In genomic region chr19:58568731-58569130, GRCh38 we compare ENCODE assay signal across 17 cellular contexts. TPM values are rescaled to one million over a fixed set of nuclear protein-coding genes. Genes with fewer than 3 reads are reported as not detected.
DNase-seq lines count a peak whose midpoint lies in the region; ATAC-seq and TF ChIP-seq lines count a peak whose summit lies in the region.
"Had no signal": no experiment of that assay in that cellular context is flagged by ENCODE, and none has a peak within 500 bp of the region (broad histone marks: within the 10 kb centered on the region; RNA-seq: fewer than 3 reads in every experiment).

No MANE protein-coding gene starts in this region.

- intact Hi-C loops in heart left ventricle (cut with DNase I), result no loop called here
- intact Hi-C loops in left ventricle myocardium superior (cut with micrococcal nuclease), result no loop called here
- intact Hi-C loops in aorta (cut with DNase I), result no loop called here

- H3K4me1 Mint-ChIP-seq in activated T-cell treated with anti-CD3 and anti-CD28 coated beads, Interleukin-2, amount 50 U/mL, for 72 hours (ENCODE audit: low read depth), result peaks cover 24% of the 10 kb centered on the region
- peaks cover 14% of the 10 kb centered on the region for H3K4me1 Mint-ChIP-seq in neural progenitor cell

- H3K9me3 Mint-ChIP-seq in activated T-cell treated with anti-CD3 and anti-CD28 coated beads, Interleukin-2, amount 50 U/mL, for 72 hours, result no peaks in the 10 kb centered on the region
- no peaks in the 10 kb centered on the region for H3K9me3 Mint-ChIP-seq in neural progenitor cell

- no peaks in the 10 kb centered on the region for H3K79me2 ChIP-seq in neural progenitor cell (ENCODE audit: low read depth)

- peaks cover 18% of the 10 kb centered on the region for H3F3A ChIP-seq in neural progenitor cell (ENCODE audit: low read depth)

- H3K27ac Mint-ChIP-seq in activated T-cell treated with anti-CD3 and anti-CD28 coated beads, Interleukin-2, amount 50 U/mL, for 72 hours, result peak overlapping the region; percentile 43
- H3K27ac Mint-ChIP-seq in neural progenitor cell, result peak overlapping the region; percentile 29

- no peak overlapping the region for H3K4me3 Mint-ChIP-seq in activated T-cell treated with anti-CD3 and anti-CD28 coated beads, Interleukin-2, amount 50 U/mL, for 72 hours
- H3K4me3 Mint-ChIP-seq in neural progenitor cell, result no peak overlapping the region

- H4K20me1 ChIP-seq in neural progenitor cell (ENCODE audit: low read depth), result no peaks in the 10 kb centered on the region

- DNase-seq in heart left ventricle (peak in 3 of 5 donors; percentile 9 to 23 (median 11)), left ventricle myocardium superior (no peak), neural progenitor cell (ENCODE audit: low spot score) (no peak), aorta (peak; percentile 17 to 32), NOMO-1 treated with DMSO at 0.1 percent for 48 hours (lab: John Stamatoyannopoulos, UW; ENCODE audit: unreplicated experiment) (no peak)
- no peak for DNase-seq in activated T-cell treated with anti-CD3 and anti-CD28 coated beads, Interleukin-2, amount 50 U/mL, for 72 hours
- DNase-seq: activated CD4-positive, CD25-positive, alpha-beta regulatory T cell; anterior cingulate cortex; lower lobe of right lung; naive B cell; NCI-H187 treated with DMSO at 0.1 percent for 48 hours; NCI-H446 treated with DMSO at 0.1 percent for 48 hours; SHP77; T-helper 2 cell had no signal

- H3K4me3 ChIP-seq in heart left ventricle (no peak overlapping the region), neural progenitor cell (no peak overlapping the region), aorta (ENCODE audit: low read length in 2 of 2) (no peak overlapping the region)
- H3K4me3 ChIP-seq: coronary artery, gastrocnemius medialis, lower lobe of right lung had no signal

- H3K4me1 ChIP-seq in heart left ventricle (peaks cover 0 to 16% (median 7%) of the 10 kb centered on the region in 12 donors), neural progenitor cell (peaks cover 5% of the 10 kb centered on the region), aorta (ENCODE audit: control insufficient read depth in 1 of 2, insufficient read depth in 2 of 2, low read length in 2 of 2) (no peaks in the 10 kb centered on the region)

- peak overlapping the region; percentile 37 for H3K9ac ChIP-seq in neural progenitor cell

- no peak for ATAC-seq in heart left ventricle
- no peak for ATAC-seq in left ventricle myocardium superior
- ATAC-seq in activated T-cell treated with anti-CD3 and anti-CD28 coated beads, Interleukin-2, amount 50 U/mL, for 72 hours (replicated peaks in 1 of 2), result no peak
- no peak for ATAC-seq in aorta (ENCODE audit: low FRiP score)
- no peak for ATAC-seq in GM19023 (IDR thresholded peaks at IDR 0.05; ENCODE audit: unreplicated experiment)
- ATAC-seq: gastrocnemius medialis, lower lobe of right lung had no signal

- H3K27me3 ChIP-seq in heart left ventricle (peaks cover 0 to 2% (median 0%) of the 10 kb centered on the region in 9 donors), neural progenitor cell (peaks cover 2% of the 10 kb centered on the region), aorta (ENCODE audit: control insufficient read depth in 1 of 2, insufficient read depth in 2 of 2, low read length in 1 of 2) (no peaks in the 10 kb centered on the region)
- H3K27me3 ChIP-seq: gastrocnemius medialis had no signal

- H3K27me3 Mint-ChIP-seq in activated T-cell treated with anti-CD3 and anti-CD28 coated beads, Interleukin-2, amount 50 U/mL, for 72 hours (ENCODE audit: low read depth), result peaks cover under 1% of the 10 kb centered on the region
- H3K27me3 Mint-ChIP-seq in neural progenitor cell (ENCODE audit: insufficient read depth, low read depth), result peaks cover 12% of the 10 kb centered on the region
- H3K27me3 Mint-ChIP-seq: naive B cell had no signal

- no peak overlapping the region for H3K4me2 ChIP-seq in neural progenitor cell

- peaks cover 0 to 44% (median 23%) of the 10 kb centered on the region in 9 donors for H3K36me3 ChIP-seq in heart left ventricle
- no peaks in the 10 kb centered on the region for H3K36me3 ChIP-seq in neural progenitor cell
- no peaks in the 10 kb centered on the region for H3K36me3 ChIP-seq in aorta (ENCODE audit: control insufficient read depth in 1 of 2, insufficient read depth in 2 of 2, low read length in 1 of 2)

- H2AFZ ChIP-seq in neural progenitor cell (replicated peaks), result no peak overlapping the region

- no peak for TF ChIP-seq CTCF in heart left ventricle (IDR thresholded peaks at IDR 0.05)
- TF ChIP-seq CTCF in neural progenitor cell (IDR thresholded peaks at IDR 0.05), result no peak

- H3K36me3 Mint-ChIP-seq in activated T-cell treated with anti-CD3 and anti-CD28 coated beads, Interleukin-2, amount 50 U/mL, for 72 hours (ENCODE audit: insufficient read depth in 2 of 2), result peaks cover 1 to 8% of the 10 kb centered on the region in 2 donors
- H3K36me3 Mint-ChIP-seq in neural progenitor cell, result peaks cover 13% of the 10 kb centered on the region

- H3K27ac ChIP-seq in heart left ventricle, result no peak overlapping the region
- no peak overlapping the region for H3K27ac ChIP-seq in neural progenitor cell
- H3K27ac ChIP-seq in aorta (ENCODE audit: low read depth in 1 of 2, low read length in 2 of 2), result no peak overlapping the region
- H3K27ac ChIP-seq: coronary artery, gastrocnemius medialis, lower lobe of right lung had no signal

- TF ChIP-seq POLR2A in heart left ventricle (IDR thresholded peaks at IDR 0.05), result no peak

- WGBS in heart left ventricle, 4 donors, result 88 to 99% (median 93%) methylated on average over 4 of the region's 4 CpGs
- WGBS in aorta, 2 donors, result 92 to 93% methylated on average over 4 of the region's 4 CpGs

- H3K9me3 ChIP-seq in heart left ventricle, result no peaks in the 10 kb centered on the region
- H3K9me3 ChIP-seq in neural progenitor cell (ENCODE audit: low read depth), result no peaks in the 10 kb centered on the region
- H3K9me3 ChIP-seq in aorta (ENCODE audit: control insufficient read depth, low read length), result no peaks in the 10 kb centered on the region
- H3K9me3 ChIP-seq: gastrocnemius medialis, lower lobe of right lung had no signal

RNA-seq across cellular contexts. Expression of gene MZF1, which starts 4.4 kb away (rescaled TPM):
- total RNA-seq in heart left ventricle, result 10 to 100 TPM in 2 of 9 donors, 1 to 10 TPM in 7; 7.5 to 12.0 (median 9.1) TPM
- polyA plus RNA-seq in heart left ventricle, result 10 to 100 TPM in 1 of 2 donors, 1 to 10 TPM in 1; 6.2 to 12.5 TPM
- total RNA-seq in left ventricle myocardium superior, result 11.3 TPM
- total RNA-seq in activated T-cell treated with anti-CD3 and anti-CD28 coated beads, Interleukin-2, amount 50 U/mL, for 72 hours, result 10 to 100 TPM; 15.0 to 18.6 TPM
- 8.4 and 32.3 TPM in 2 replicates for total RNA-seq in neural progenitor cell (ENCODE audit: low replicate concordance)
- 10 to 100 TPM; 17.7 to 31.9 TPM for total RNA-seq in aorta
- polyA plus RNA-seq in aorta, result 10 to 100 TPM in 1 of 2 donors, 1 to 10 TPM in 1; 6.3 to 81.5 TPM

RNA-seq across cellular contexts. Expression of gene UBE2M, which starts 10.3 kb away (rescaled TPM):
- total RNA-seq in heart left ventricle, result 100 to 1,000 TPM in 6 of 9 donors, 10 to 100 TPM in 3; 35.3 to 139 (median 115) TPM
- 100 to 1,000 TPM in 1 of 2 donors, 10 to 100 TPM in 1; 64.7 to 114 TPM for polyA plus RNA-seq in heart left ventricle
- total RNA-seq in left ventricle myocardium superior, result 144 TPM
- total RNA-seq in activated T-cell treated with anti-CD3 and anti-CD28 coated beads, Interleukin-2, amount 50 U/mL, for 72 hours, result 100 to 1,000 TPM; 116 to 122 TPM
- 59.3 and 73.3 TPM in 2 replicates for total RNA-seq in neural progenitor cell (ENCODE audit: low replicate concordance)
- total RNA-seq in aorta, result 10 to 100 TPM; 47.5 to 57.7 TPM
- polyA plus RNA-seq in aorta, result 10 to 100 TPM; 47.1 to 51.2 TPM

RNA-seq across cellular contexts. Expression of gene CHMP2A, which starts 13.8 kb away (rescaled TPM):
- total RNA-seq in heart left ventricle (100 to 1,000 TPM; 113 to 155 (median 129) TPM), left ventricle myocardium superior (134 TPM), neural progenitor cell (ENCODE audit: low replicate concordance) (141 and 148 TPM in 2 replicates), aorta (10 to 100 TPM; 94.9 to 99.8 TPM)
- polyA plus RNA-seq in heart left ventricle (100 to 1,000 TPM; 192 to 266 TPM), aorta (100 to 1,000 TPM; 186 to 208 TPM)
- total RNA-seq in activated T-cell treated with anti-CD3 and anti-CD28 coated beads, Interleukin-2, amount 50 U/mL, for 72 hours, result 10 to 100 TPM; 80.3 to 91.8 TPM

RNA-seq across cellular contexts. Expression of gene TRIM28, which starts 24.9 kb away (rescaled TPM):
- total RNA-seq in heart left ventricle, result 100 to 1,000 TPM; 122 to 265 (median 163) TPM
- 100 to 1,000 TPM in 1 of 2 donors, 10 to 100 TPM in 1; 88.0 to 160 TPM for polyA plus RNA-seq in heart left ventricle
- 152 TPM for total RNA-seq in left ventricle myocardium superior
- total RNA-seq in activated T-cell treated with anti-CD3 and anti-CD28 coated beads, Interleukin-2, amount 50 U/mL, for 72 hours, result 100 to 1,000 TPM; 351 to 473 TPM
- total RNA-seq in neural progenitor cell (ENCODE audit: low replicate concordance), result 390 and 678 TPM in 2 replicates
- total RNA-seq in aorta, result 100 to 1,000 TPM; 167 to 179 TPM
- polyA plus RNA-seq in aorta, result 100 to 1,000 TPM in 1 of 2 donors, 10 to 100 TPM in 1; 76.5 to 210 TPM

RNA-seq across cellular contexts. Expression of gene ZBTB45, which starts 49.1 kb away (rescaled TPM):
- total RNA-seq in heart left ventricle (10 to 100 TPM in 8 of 9 donors, 1 to 10 TPM in 1; 9.0 to 13.4 (median 10.5) TPM), left ventricle myocardium superior (10.4 TPM), neural progenitor cell (ENCODE audit: low replicate concordance) (2.2 and 12.8 TPM in 2 replicates), aorta (10 to 100 TPM; 12.2 to 15.6 TPM)
- polyA plus RNA-seq in heart left ventricle (1 to 10 TPM; 6.9 to 9.2 TPM), aorta (1 to 10 TPM; 3.0 to 8.1 TPM)
- total RNA-seq in activated T-cell treated with anti-CD3 and anti-CD28 coated beads, Interleukin-2, amount 50 U/mL, for 72 hours, result 10 to 100 TPM; 10.8 to 12.1 TPM

Comparison
In these comparisons a context has a peak if more than half of its experiments do, and no peak if none do; other contexts are left out.
1. DNase-seq: peak in heart left ventricle (3 of 5) and aorta (2 of 2); none in left ventricle myocardium superior (single experiment), activated T-cell treated with anti-CD3 and anti-CD28 coated beads, Interleukin-2, amount 50 U/mL, for 72 hours (0 of 2), neural progenitor cell (single experiment) and NOMO-1 treated with DMSO at 0.1 percent for 48 hours (single experiment).